ENCODE assay signal across 8 cellular contexts in genomic region chr10:57657164-57657765, GRCh38.
DNase-seq lines count a peak whose midpoint lies in the region; ATAC-seq, FAIRE-seq and TF ChIP-seq lines count a peak whose summit lies in the region.

No MANE protein-coding gene starts in this region.

- H3K27me3 ChIP-seq in body of pancreas (no peaks in the 10 kb centered on the region), keratinocyte (ENCODE audit: control insufficient read depth, extremely low read depth, insufficient read depth, low read length) (no peaks in the 10 kb centered on the region)

- H2AFZ ChIP-seq in keratinocyte (ENCODE audit: control insufficient read depth, low read length) = no peak overlapping the region

- peak; percentile 55 to 82 (median 78) for TF ChIP-seq CTCF in body of pancreas (IDR thresholded peaks at IDR 0.05)
- peak; percentile 78 to 90 (median 81) for TF ChIP-seq CTCF in keratinocyte (optimal IDR thresholded peaks at IDR 0.05 in 1 of 3, IDR thresholded peaks at IDR 0.05 in 1 of 3, conservative IDR thresholded peaks at IDR 0.05 in 1 of 3; ENCODE audit: extremely low read depth in 1 of 3, insufficient read depth in 2 of 3, low read length in 3 of 3)

- H3K9ac ChIP-seq in keratinocyte (ENCODE audit: control insufficient read depth, extremely low read depth, insufficient read depth, low read length) = no peak overlapping the region

- no peaks in the 10 kb centered on the region for H3K9me1 ChIP-seq in keratinocyte (ENCODE audit: control insufficient read depth, extremely low read depth, insufficient read depth, low read length)

- intact Hi-C loops in body of pancreas (cut with DNase I) = loop anchor here (10.0 kb wide), 1 partner anchor 312 kb away; no protein-coding TSS in a partner anchor

- dilution Hi-C loops in keratinocyte (cut with MboI; ENCODE audit: extremely low pct_ligation_motif_present, low sequenced_read_pairs) = loop anchor here (5.0 kb wide), 1 partner anchor 65 kb away; no protein-coding TSS in a partner anchor

- H3K36me3 ChIP-seq in body of pancreas (replicated peaks in 1 of 2; ENCODE audit: insufficient read depth in 1 of 2, low read depth in 2 of 2) = no peaks in the 10 kb centered on the region
- H3K36me3 ChIP-seq in keratinocyte (ENCODE audit: control insufficient read depth in 2 of 2, extremely low read depth in 1 of 2, insufficient read depth in 2 of 2, low read length in 2 of 2) = no peaks in the 10 kb centered on the region

- H3K4me1 ChIP-seq in body of pancreas (no peaks in the 10 kb centered on the region), keratinocyte (ENCODE audit: control insufficient read depth, extremely low read depth, insufficient read depth, low read length) (no peaks in the 10 kb centered on the region)

- H3K9me3 ChIP-seq in body of pancreas (no peaks in the 10 kb centered on the region), keratinocyte (ENCODE audit: control insufficient read depth, low read depth, low read length) (no peaks in the 10 kb centered on the region)

- DNase-seq in NCI-H2081 (lab: John Stamatoyannopoulos, UW) (peak; percentile 41 to 54), NCI-H2081 treated with DMSO at 0.1 percent for 48 hours (lab: John Stamatoyannopoulos, UW) (no peak), NCI-H748 treated with DMSO at 0.1 percent for 48 hours (lab: John Stamatoyannopoulos, UW) (peak; percentile 50), body of pancreas (peak; percentile 52 to 73 (median 62)), keratinocyte (ENCODE audit: low read depth, low spot score) (no peak), stromal cell of bone marrow (ENCODE audit: low read depth) (peak; percentile 11)

- 7 to 10% methylated on average over 5 of the region's 5 CpGs for WGBS in body of pancreas, 2 donors

- H3K27ac ChIP-seq in body of pancreas = no peak overlapping the region
- no peak overlapping the region for H3K27ac ChIP-seq in keratinocyte (ENCODE audit: control insufficient read depth, insufficient read depth, low read length)

- no peak for TF ChIP-seq POLR2A in body of pancreas (IDR thresholded peaks at IDR 0.05)

- no peaks in the 10 kb centered on the region for H4K20me1 ChIP-seq in keratinocyte (ENCODE audit: control insufficient read depth, extremely low read depth, insufficient read depth, low read length)

- peak; percentile 94 for ATAC-seq in GM19452 (IDR thresholded peaks at IDR 0.05; ENCODE audit: unreplicated experiment)
- ATAC-seq in HG03354 (IDR thresholded peaks at IDR 0.05; ENCODE audit: poor library complexity, severe bottlenecking, unreplicated experiment) = peak; percentile 98
- ATAC-seq in body of pancreas = peak; percentile 75

- no peaks in the 10 kb centered on the region for H3K79me2 ChIP-seq in keratinocyte (ENCODE audit: control insufficient read depth, insufficient read depth, low read length)

- H3K4me2 ChIP-seq in keratinocyte (ENCODE audit: control insufficient read depth, extremely low read depth, insufficient read depth, low read depth, low read length) = no peak overlapping the region

- H3K4me3 ChIP-seq in body of pancreas (no peak overlapping the region), keratinocyte (ENCODE audit: control insufficient read depth in 2 of 3, extremely low read depth in 1 of 3, insufficient read depth in 2 of 3, low read depth in 1 of 3, low read length in 3 of 3) (no peak overlapping the region)

- FAIRE-seq in keratinocyte (lab: Jason Lieb, UNC) = no peak

Comparison
In these comparisons a context has a peak if more than half of its experiments do, and no peak if none do; other contexts are left out.
1. DNase-seq: peak in NCI-H2081 (2 of 2), NCI-H748 treated with DMSO at 0.1 percent for 48 hours (single experiment), body of pancreas (4 of 4) and stromal cell of bone marrow (single experiment); none in NCI-H2081 treated with DMSO at 0.1 percent for 48 hours (single experiment) and keratinocyte (single experiment).
2. Peak in every context shown above with its lines, with median percentiles within 50 percentile points of each other: ATAC-seq.